In the genomic region with DNA sequence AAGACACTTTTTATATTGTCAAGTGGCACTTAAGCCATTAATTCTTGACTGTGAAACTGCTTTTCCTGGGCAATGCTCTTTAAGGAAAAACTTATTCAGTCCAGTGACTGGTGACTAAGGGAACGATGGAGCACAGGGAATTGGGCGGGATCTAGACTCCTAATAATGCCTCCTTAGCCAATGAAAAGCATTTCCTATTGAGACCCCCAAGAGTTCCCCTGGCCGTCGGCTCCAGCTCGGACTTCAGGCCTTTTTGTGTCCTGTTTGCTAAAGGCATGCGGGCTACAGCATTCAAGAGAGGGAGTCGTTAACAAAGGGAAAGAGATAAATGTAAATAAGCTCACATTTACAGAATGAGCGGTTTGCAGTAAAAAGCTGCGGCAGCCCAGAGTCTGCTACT, we compare ENCODE assay signal across 12 cellular contexts. TPM values are rescaled to one million over a fixed set of nuclear protein-coding genes. Genes with fewer than 3 reads are reported as not detected.
DNase-seq lines count a peak whose midpoint lies in the region; ATAC-seq and TF ChIP-seq lines count a peak whose summit lies in the region.
"Had no signal": no experiment of that assay in that cellular context is flagged by ENCODE, and none has a peak within 500 bp of the region (broad histone marks: within the 10 kb centered on the region; RNA-seq: fewer than 3 reads in every experiment).

Gene LPAR4, plus strand, starts transcription at position 250 of the 400 bp plus-strand sequence. CDS start 7,150 bp downstream, outside the sequence.

- TF ChIP-seq POLR2A in lower leg skin (IDR thresholded peaks at IDR 0.05), result no peak

- H3K9me3 ChIP-seq in iPS-15b (ENCODE audit: control insufficient read depth, insufficient read depth, low read length), result no peaks in the 10 kb centered on the region
- no peaks in the 10 kb centered on the region for H3K9me3 ChIP-seq in effector memory CD4-positive, alpha-beta T cell (ENCODE audit: control insufficient read depth, low read length)
- H3K9me3 ChIP-seq: gastrocnemius medialis had no signal

- TF ChIP-seq CTCF in astrocyte of the spinal cord (IDR thresholded peaks at IDR 0.05; ENCODE audit: low read depth, low read length) (no peak), lower leg skin (IDR thresholded peaks at IDR 0.05) (no peak)

- no peaks in the 10 kb centered on the region for H3K27me3 ChIP-seq in iPS-15b (ENCODE audit: control insufficient read depth, insufficient read depth, low read length)
- H3K27me3 ChIP-seq in effector memory CD4-positive, alpha-beta T cell (replicated peaks; ENCODE audit: control insufficient read depth, insufficient read depth, low read length, poor library complexity, severe bottlenecking), result no peaks in the 10 kb centered on the region
- H3K27me3 ChIP-seq: gastrocnemius medialis had no signal

- peak within 1 kb of the TSS; percentile 5 for H3K9ac ChIP-seq in iPS-15b (ENCODE audit: low read depth, low read length)

- ATAC-seq in GM21717 (IDR thresholded peaks at IDR 0.05; ENCODE audit: unreplicated experiment), result no peak
- ATAC-seq: gastrocnemius medialis had no signal

- H3K4me3 ChIP-seq in astrocyte of the spinal cord (ENCODE audit: low read depth, low read length), result peak within 1 kb of the TSS; percentile 40
- H3K4me3 ChIP-seq in iPS-15b (ENCODE audit: low read depth, low read length), result peak within 1 kb of the TSS; percentile 39
- H3K4me3 ChIP-seq in lower leg skin (ENCODE audit: low read depth, poor library complexity, severe bottlenecking), result no peak within 1 kb of the TSS
- no peak within 1 kb of the TSS for H3K4me3 ChIP-seq in effector memory CD4-positive, alpha-beta T cell (ENCODE audit: insufficient read depth, low read depth, low read length, poor library complexity, severe bottlenecking)

- no peaks in the 10 kb centered on the region for H3K4me1 ChIP-seq in iPS-15b (ENCODE audit: control insufficient read depth, insufficient read depth, low read length)
- H3K4me1 ChIP-seq in effector memory CD4-positive, alpha-beta T cell (ENCODE audit: control insufficient read depth, insufficient read depth, low read length, poor library complexity, severe bottlenecking), result no peaks in the 10 kb centered on the region
- H3K4me1 ChIP-seq: gastrocnemius medialis had no signal

- in situ Hi-C loops in astrocyte of the spinal cord (cut with HindIII; ENCODE audit: low sequenced_read_pairs), result no loop called here

- H3K36me3 ChIP-seq in iPS-15b (ENCODE audit: control insufficient read depth, insufficient read depth, low read length), result no peaks in the 10 kb centered on the region
- no peaks in the 10 kb centered on the region for H3K36me3 ChIP-seq in effector memory CD4-positive, alpha-beta T cell (ENCODE audit: control insufficient read depth, insufficient read depth, low read length)
- H3K36me3 ChIP-seq: gastrocnemius medialis had no signal

- 34 to 35% methylated on average over 9 of the region's 9 CpGs for WGBS in lower leg skin, 2 donors

- intact Hi-C loops in lower leg skin (cut with DNase I; ENCODE audit: low total_unique reads), result no loop called here

- DNase-seq in ELF-1 (ENCODE audit: low read depth, low spot score), result peak; percentile 81
- peak; percentile 51 for DNase-seq in astrocyte of the spinal cord (ENCODE audit: low read depth, low spot score)
- DNase-seq in pons (ENCODE audit: low spot score), result peak; percentile 2
- DNase-seq in lower leg skin (ENCODE audit: low spot score in 2 of 2), result no peak
- no peak for DNase-seq in T-helper 1 cell
- no peak for DNase-seq in effector memory CD4-positive, alpha-beta T cell
- DNase-seq: activated naive CD4-positive, alpha-beta T cell treated with anti-CD3 and anti-CD28 coated beads, Interleukin-2, amount 10 ng/mL, durations not matched to agents 7 days and 5 days; COR-L47; gastrocnemius medialis; NCI-H524 had no signal

- no peak within 1 kb of the TSS for H3K27ac ChIP-seq in effector memory CD4-positive, alpha-beta T cell (ENCODE audit: insufficient read depth, low read length, poor library complexity, severe bottlenecking)
- H3K27ac ChIP-seq: gastrocnemius medialis had no signal

RNA-seq across cellular contexts. Expression of gene LPAR4, which starts in this region (rescaled TPM):
- under 1 TPM in 1 of 4 donors, not detected in 3; 0.34 TPM for total RNA-seq in lower leg skin

Comparison
In these comparisons a context has a peak if more than half of its experiments do, and no peak if none do; other contexts are left out.
1. DNase-seq: peak in ELF-1 (single experiment), astrocyte of the spinal cord (single experiment) and pons (single experiment); none in lower leg skin (0 of 2), T-helper 1 cell (0 of 5) and effector memory CD4-positive, alpha-beta T cell (0 of 3).
2. H3K4me3 ChIP-seq: peak in astrocyte of the spinal cord (single experiment) and iPS-15b (single experiment); none in lower leg skin (single experiment) and effector memory CD4-positive, alpha-beta T cell (single experiment).